Comparison of ENCODE assay signal across 30 cellular contexts in the genomic region with DNA sequence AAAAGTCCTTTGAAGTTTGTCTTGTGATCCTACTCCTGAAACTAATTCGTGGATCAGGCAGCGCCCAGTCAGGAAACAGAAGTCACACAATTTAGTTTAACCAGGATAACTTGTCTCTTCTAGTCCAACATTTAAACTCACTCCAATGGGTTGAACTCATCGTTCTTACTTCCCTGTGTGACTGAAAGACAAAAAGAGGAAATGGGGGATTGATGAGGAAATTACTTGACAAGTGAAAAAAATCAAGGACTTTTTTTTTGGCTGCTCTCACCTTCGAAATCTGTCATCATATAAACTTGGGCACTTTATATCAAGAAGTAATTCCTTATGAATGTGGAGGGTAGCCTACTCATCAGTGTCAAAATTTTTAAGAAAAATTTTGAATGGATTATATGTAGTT.
"Had no signal": no experiment of that assay in that cellular context is flagged by ENCODE, and none has a peak within 500 bp of the region (broad histone marks: within the 10 kb centered on the region; RNA-seq: fewer than 3 reads in every experiment).

No MANE protein-coding gene starts in this region.

- H3K9ac ChIP-seq: neural progenitor cell had no signal

- H3K4me3 Mint-ChIP-seq: activated naive CD4-positive, alpha-beta T cell treated with anti-CD3 and anti-CD28 coated beads, Interleukin-2, amount 10 ng/mL, durations not matched to agents 7 days and 5 days; activated naive CD8-positive, alpha-beta T cell treated with anti-CD3 and anti-CD28 coated beads, Interleukin-2, amount 50 U/mL, for 24 hours; brain; immature natural killer cell; naive B cell; neural progenitor cell; stimulated activated memory B cell treated with anti-CD40 and anti-IgM and Interleukin-4, amounts not matched to agents 10 μg/mL and 1 μg/mL and 100 μg/mL, for 72 hours had no signal

- H3K4me1 ChIP-seq: gastroesophageal sphincter, neural progenitor cell, pancreas, right lobe of liver, upper lobe of left lung had no signal

- H3K4me1 Mint-ChIP-seq: activated naive CD4-positive, alpha-beta T cell treated with anti-CD3 and anti-CD28 coated beads, Interleukin-2, amount 10 ng/mL, durations not matched to agents 7 days and 5 days; activated naive CD8-positive, alpha-beta T cell treated with anti-CD3 and anti-CD28 coated beads, Interleukin-2, amount 50 U/mL, for 24 hours; brain; immature natural killer cell; naive B cell; neural progenitor cell; stimulated activated memory B cell treated with anti-CD40 and anti-IgM and Interleukin-4, amounts not matched to agents 10 μg/mL and 1 μg/mL and 100 μg/mL, for 72 hours had no signal

- H3K27me3 Mint-ChIP-seq: activated naive CD4-positive, alpha-beta T cell treated with anti-CD3 and anti-CD28 coated beads, Interleukin-2, amount 10 ng/mL, durations not matched to agents 7 days and 5 days; activated naive CD8-positive, alpha-beta T cell treated with anti-CD3 and anti-CD28 coated beads, Interleukin-2, amount 50 U/mL, for 24 hours; brain; naive B cell; stimulated activated memory B cell treated with anti-CD40 and anti-IgM and Interleukin-4, amounts not matched to agents 10 μg/mL and 1 μg/mL and 100 μg/mL, for 72 hours had no signal

- H3K27ac ChIP-seq: coronary artery, gastroesophageal sphincter, heart right ventricle, neural progenitor cell, pancreas, right lobe of liver, thoracic aorta, upper lobe of left lung, VCaP had no signal

- H2AFZ ChIP-seq: neural progenitor cell had no signal

- H3K36me3 ChIP-seq: thoracic aorta had no signal

- DNase-seq: activated CD4-positive, CD25-positive, alpha-beta regulatory T cell treated with anti-CD3 and anti-CD28 coated beads, Interleukin-2, amount 50 U/mL, for 72 hours; activated CD8-positive, alpha-beta memory T cell treated with anti-CD3 and anti-CD28 coated beads for 24 hours; activated CD8-positive, alpha-beta memory T cell treated with anti-CD3 and anti-CD28 coated beads, Interleukin-2, amount 50 U/mL, for 48 hours; activated effector memory CD4-positive, alpha-beta T cell treated with Interleukin-2 at 50 U/mL for 16 hours; activated naive CD4-positive, alpha-beta T cell treated with anti-CD3 and anti-CD28 coated beads, Interleukin-2, amount 10 ng/mL, durations not matched to agents 7 days and 5 days; activated naive CD8-positive, alpha-beta T cell treated with anti-CD3 and anti-CD28 coated beads, Interleukin-2, amount 50 U/mL, for 24 hours; activated T-cell treated with anti-CD3 and anti-CD28 coated beads, Interleukin-2, amount 50 U/mL, for 48 hours; anterior cingulate cortex; central memory CD4-positive, alpha-beta T cell; heart right ventricle; immature natural killer cell; left ventricle myocardium superior; mesenchymal stem cell; mucosa of descending colon; naive B cell; pancreas; right lobe of liver; stimulated activated CD4-positive, alpha-beta T cell treated with anti-CD3 and anti-CD28 coated beads, Interleukin-4, amount 100 ng/mL, for 4 hours; T-helper 9 cell; upper lobe of left lung had no signal

- H3K27ac Mint-ChIP-seq: activated naive CD4-positive, alpha-beta T cell treated with anti-CD3 and anti-CD28 coated beads, Interleukin-2, amount 10 ng/mL, durations not matched to agents 7 days and 5 days; activated naive CD8-positive, alpha-beta T cell treated with anti-CD3 and anti-CD28 coated beads, Interleukin-2, amount 50 U/mL, for 24 hours; naive B cell; neural progenitor cell; stimulated activated memory B cell treated with anti-CD40 and anti-IgM and Interleukin-4, amounts not matched to agents 10 μg/mL and 1 μg/mL and 100 μg/mL, for 72 hours had no signal

- H3K9me3 Mint-ChIP-seq: activated naive CD4-positive, alpha-beta T cell treated with anti-CD3 and anti-CD28 coated beads, Interleukin-2, amount 10 ng/mL, durations not matched to agents 7 days and 5 days; neural progenitor cell had no signal

- H3K27me3 ChIP-seq: gastroesophageal sphincter, heart right ventricle, neural progenitor cell, pancreas, right lobe of liver, upper lobe of left lung had no signal

- H3K9me3 ChIP-seq: gastroesophageal sphincter, mucosa of descending colon, pancreas, right lobe of liver, thoracic aorta, upper lobe of left lung had no signal

- ATAC-seq: activated naive CD8-positive, alpha-beta T cell treated with anti-CD3 and anti-CD28 coated beads, Interleukin-2, amount 50 U/mL, for 24 hours; esophagus mucosa; gastroesophageal sphincter; heart right ventricle; left ventricle myocardium superior; mucosa of descending colon; pancreas; right lobe of liver; stimulated activated memory B cell treated with anti-CD40 and anti-IgM and Interleukin-4, amounts not matched to agents 10 μg/mL and 1 μg/mL and 100 μg/mL, for 72 hours had no signal

- FAIRE-seq: endometrium, pancreas had no signal

- H3K4me3 ChIP-seq: coronary artery, gastroesophageal sphincter, heart right ventricle, mucosa of descending colon, neural progenitor cell, pancreas, right lobe of liver, smooth muscle cell, thoracic aorta, upper lobe of left lung had no signal

- H3K4me2 ChIP-seq: neural progenitor cell, smooth muscle cell had no signal
